In genomic region chr1:240027059-240027462, GRCh38 we compare ENCODE assay signal across 8 cellular contexts.
DNase-seq lines count a peak whose midpoint lies in the region; ATAC-seq and TF ChIP-seq lines count a peak whose summit lies in the region.

No MANE protein-coding gene starts in this region.

- H3K9me3 Mint-ChIP-seq in activated CD8-positive, alpha-beta T cell treated with anti-CD3 and anti-CD28 coated beads, Interleukin-2, amount 10 ng/mL, durations not matched to agents 7 days and 5 days (ENCODE audit: insufficient read depth): no peaks in the 10 kb centered on the region

- H3K4me3 ChIP-seq in BJ (ENCODE audit: low read depth, low read length): no peak overlapping the region

- no peaks in the 10 kb centered on the region for H3K4me1 Mint-ChIP-seq in activated CD8-positive, alpha-beta T cell treated with anti-CD3 and anti-CD28 coated beads, Interleukin-2, amount 10 ng/mL, durations not matched to agents 7 days and 5 days (ENCODE audit: low read depth)

- POLR2A ChIA-PET in BJ (lab: Charles Lee): no interaction called here
- POLR2A ChIA-PET in activated CD8-positive, alpha-beta T cell treated with anti-CD3 and anti-CD28 coated beads, Interleukin-2, amount 10 ng/mL, durations not matched to agents 7 days and 5 days (lab: Charles Lee): no interaction called here

- no peak overlapping the region for H3K27ac Mint-ChIP-seq in activated CD8-positive, alpha-beta T cell treated with anti-CD3 and anti-CD28 coated beads, Interleukin-2, amount 10 ng/mL, durations not matched to agents 7 days and 5 days

- no peaks in the 10 kb centered on the region for H3K27me3 ChIP-seq in BJ (ENCODE audit: control insufficient read depth, insufficient read depth, low read length)

- H3K36me3 Mint-ChIP-seq in activated CD8-positive, alpha-beta T cell treated with anti-CD3 and anti-CD28 coated beads, Interleukin-2, amount 10 ng/mL, durations not matched to agents 7 days and 5 days (ENCODE audit: low read depth): no peaks in the 10 kb centered on the region

- CTCF ChIA-PET in BJ (lab: Yijun Ruan, JAX): interaction anchor here (0.6 to 8.1 kb wide), 19 partner anchors 23 to 669 kb away, joined by 3 to 45 read pairs (median 4); partner anchors contain the start of gene FMN2
- CTCF ChIA-PET in activated CD8-positive, alpha-beta T cell treated with anti-CD3 and anti-CD28 coated beads, Interleukin-2, amount 10 ng/mL, durations not matched to agents 7 days and 5 days (lab: Charles Lee): interaction anchor here (1.6 kb wide), 1 partner anchor 123 kb away, joined by 8 read pairs; no protein-coding TSS in a partner anchor

- no peaks in the 10 kb centered on the region for H3K36me3 ChIP-seq in BJ (ENCODE audit: control insufficient read depth, insufficient read depth, low read length)

- no peak overlapping the region for H3K4me3 Mint-ChIP-seq in activated CD8-positive, alpha-beta T cell treated with anti-CD3 and anti-CD28 coated beads, Interleukin-2, amount 10 ng/mL, durations not matched to agents 7 days and 5 days

- TF ChIP-seq CTCF in BJ (IDR thresholded peaks at IDR 0.05; ENCODE audit: insufficient read depth, low read depth, low read length): peak; percentile 90

- no peaks in the 10 kb centered on the region for H3K27me3 Mint-ChIP-seq in activated CD8-positive, alpha-beta T cell treated with anti-CD3 and anti-CD28 coated beads, Interleukin-2, amount 10 ng/mL, durations not matched to agents 7 days and 5 days (ENCODE audit: low read depth)

- DNase-seq in BJ (ENCODE audit: low read depth): no peak
- DNase-seq in NCI-H2081 (lab: John Stamatoyannopoulos, UW): peak; percentile 64 to 74
- peak; percentile 26 for DNase-seq in activated CD8-positive, alpha-beta T cell treated with anti-CD3 and anti-CD28 coated beads, Interleukin-2, amount 10 ng/mL, durations not matched to agents 7 days and 5 days
- DNase-seq in hepatic stellate cell (ENCODE audit: low spot score): peak; percentile 48
- DNase-seq in stimulated activated naive CD8-positive, alpha-beta T cell treated with anti-CD3 and anti-CD28 coated beads, Interleukin-15, Interleukin-2, amounts not matched to agents 100 U/mL and 50 U/mL, for 24 hours: peak; percentile 6
- DNase-seq in activated naive CD4-positive, alpha-beta T cell treated with anti-CD3 and anti-CD28 coated beads, Interleukin-2, amount 50 U/mL, for 16 hours: no peak

- ATAC-seq in GM18517 (IDR thresholded peaks at IDR 0.05; ENCODE audit: unreplicated experiment) (peak; percentile 70), HG03045 (IDR thresholded peaks at IDR 0.05; ENCODE audit: unreplicated experiment) (peak; percentile 60)
- ATAC-seq in activated CD8-positive, alpha-beta T cell treated with anti-CD3 and anti-CD28 coated beads, Interleukin-2, amount 10 ng/mL, durations not matched to agents 7 days and 5 days: no peak
- no peak for ATAC-seq in stimulated activated naive CD8-positive, alpha-beta T cell treated with anti-CD3 and anti-CD28 coated beads, Interleukin-15, Interleukin-2, amounts not matched to agents 100 U/mL and 50 U/mL, for 24 hours

Comparison
In these comparisons a context has a peak if more than half of its experiments do, and no peak if none do; other contexts are left out.
1. DNase-seq: peak in NCI-H2081 (2 of 2), activated CD8-positive, alpha-beta T cell treated with anti-CD3 and anti-CD28 coated beads, Interleukin-2, amount 10 ng/mL, durations not matched to agents 7 days and 5 days (single experiment), hepatic stellate cell (single experiment) and stimulated activated naive CD8-positive, alpha-beta T cell treated with anti-CD3 and anti-CD28 coated beads, Interleukin-15, Interleukin-2, amounts not matched to agents 100 U/mL and 50 U/mL, for 24 hours (single experiment); none in BJ (single experiment) and activated naive CD4-positive, alpha-beta T cell treated with anti-CD3 and anti-CD28 coated beads, Interleukin-2, amount 50 U/mL, for 16 hours (single experiment).
2. ATAC-seq: peak in GM18517 (single experiment) and HG03045 (single experiment); none in activated CD8-positive, alpha-beta T cell treated with anti-CD3 and anti-CD28 coated beads, Interleukin-2, amount 10 ng/mL, durations not matched to agents 7 days and 5 days (single experiment) and stimulated activated naive CD8-positive, alpha-beta T cell treated with anti-CD3 and anti-CD28 coated beads, Interleukin-15, Interleukin-2, amounts not matched to agents 100 U/mL and 50 U/mL, for 24 hours (single experiment).